ENCODE assay signal across 9 cellular contexts in genomic region chr13:27131202-27131623, GRCh38. TPM values are rescaled to one million over a fixed set of nuclear protein-coding genes. Genes with fewer than 3 reads are reported as not detected.
DNase-seq lines count a peak whose midpoint lies in the region; ATAC-seq and TF ChIP-seq lines count a peak whose summit lies in the region.
"Had no signal": no experiment of that assay in that cellular context is flagged by ENCODE, and none has a peak within 500 bp of the region (broad histone marks: within the 10 kb centered on the region; RNA-seq: fewer than 3 reads in every experiment).

No MANE protein-coding gene starts in this region.

- H3K9me3 ChIP-seq in H9 (ENCODE audit: control insufficient read depth, low read depth, low read length) (no peaks in the 10 kb centered on the region), right lobe of liver (no peaks in the 10 kb centered on the region), ascending aorta (peaks cover 0 to 6% of the 10 kb centered on the region in 2 donors)

- H3K27ac ChIP-seq in H9 (ENCODE audit: insufficient read length, low read depth, low read length) (peak overlapping the region; percentile 84), right lobe of liver (peak overlapping the region; percentile 75 to 78 (median 76)), ascending aorta (peak overlapping the region in 1 of 2 donors; percentile 59)

- H3K79me1 ChIP-seq in H9 (ENCODE audit: insufficient read depth, low read depth, low read length, poor library complexity, severe bottlenecking), result no peaks in the 10 kb centered on the region

- no peak overlapping the region for H4K91ac ChIP-seq in H9 (ENCODE audit: insufficient read length, low read depth, low read length)

- H2BK5ac ChIP-seq in H9 (ENCODE audit: insufficient read length, low read length), result no peak overlapping the region

- intact Hi-C loops in right lobe of liver (cut with DNase I) (no loop called here), ascending aorta (cut with DNase I) (loop anchor here (5.0 kb wide), 1 partner anchor 41 kb away; the partner anchor contains the start of gene USP12)

- H4K20me1 ChIP-seq in H9 (ENCODE audit: control insufficient read depth, insufficient read depth, insufficient read length), result no peaks in the 10 kb centered on the region

- no peak overlapping the region for H2BK15ac ChIP-seq in H9 (ENCODE audit: low read depth, low read length)

- peaks cover 5% of the 10 kb centered on the region for H3K4me1 ChIP-seq in H9 (ENCODE audit: insufficient read depth, low read length)
- peaks cover 0 to 89% (median 28%) of the 10 kb centered on the region in 4 donors for H3K4me1 ChIP-seq in right lobe of liver
- H3K4me1 ChIP-seq in ascending aorta, result peaks cover 6 to 25% of the 10 kb centered on the region in 2 donors

- peaks cover 4 to 24% of the 10 kb centered on the region in 2 experiments; a peak in 4 of 5 replicates for H3K9me3 Mint-ChIP-seq in H9

- H2AFZ ChIP-seq in H9 (ENCODE audit: low read length), result no peak overlapping the region

- no peak overlapping the region for H3K14ac ChIP-seq in H9 (ENCODE audit: insufficient read depth, low read length)

- peaks cover 10 to 25% (median 10%) of the 10 kb centered on the region in 3 experiments for H3K36me3 Mint-ChIP-seq in H9 (ENCODE audit: insufficient read depth in 1 of 3, low read depth in 3 of 3)

- H3K4me3 Mint-ChIP-seq in H9, result peak overlapping the region in 1 of 2 experiments; percentile 2; a peak in 1 of 5 replicates
- H3K4me3 Mint-ChIP-seq: nephron had no signal

- H3K4me3 ChIP-seq in GM12864 (ENCODE audit: low read depth, low read length) (no peak overlapping the region), right lobe of liver (no peak overlapping the region), ascending aorta (no peak overlapping the region)

- H3K27me3 ChIP-seq in H9 (ENCODE audit: insufficient read depth, low read length), result no peaks in the 10 kb centered on the region
- H3K27me3 ChIP-seq in right lobe of liver, result no peaks in the 10 kb centered on the region
- no peaks in the 10 kb centered on the region for H3K27me3 ChIP-seq in ascending aorta

- H3K36me3 ChIP-seq in right lobe of liver (no peaks in the 10 kb centered on the region), ascending aorta (no peaks in the 10 kb centered on the region)

- no peak overlapping the region for H3K56ac ChIP-seq in H9 (ENCODE audit: insufficient read length, low read depth, low read length)

- no peak overlapping the region for H3K4ac ChIP-seq in H9 (ENCODE audit: low read depth, low read length)

- H3K4me1 Mint-ChIP-seq in H9, result peaks cover 50 to 61% of the 10 kb centered on the region in 2 experiments

- H3K23ac ChIP-seq in H9 (ENCODE audit: insufficient read length, low read depth, low read length), result no peak overlapping the region

- H3K4me2 ChIP-seq in H9 (ENCODE audit: insufficient read depth, insufficient read length, low read length), result peak overlapping the region; percentile 29

- no peak overlapping the region for H4K5ac ChIP-seq in H9 (ENCODE audit: insufficient read length, low read depth, low read length)

- H3K23me2 ChIP-seq in H9 (ENCODE audit: insufficient read length, low read depth, low read length, poor library complexity, severe bottlenecking), result no peaks in the 10 kb centered on the region

- H4K8ac ChIP-seq in H9 (replicated peaks; ENCODE audit: insufficient read length, low read depth, low read length), result no peak overlapping the region

- H3K27me3 Mint-ChIP-seq in H9 (ENCODE audit: low read depth), result no peaks in the 10 kb centered on the region

- no peak overlapping the region for H2BK20ac ChIP-seq in H9 (ENCODE audit: low read depth, low read length, poor library complexity, severe bottlenecking)

- peak; percentile 97 for DNase-seq in GM12864 (ENCODE audit: low read depth)
- DNase-seq in H9, result peak; percentile 44
- peak; percentile 73 for DNase-seq in NCI-H226
- DNase-seq in activated effector memory CD4-positive, alpha-beta T cell treated with Interleukin-2 at 50 U/mL for 16 hours, result peak; percentile 50
- DNase-seq in right lobe of liver, result peak in 1 of 3 donors; percentile 24
- DNase-seq in stimulated activated naive CD8-positive, alpha-beta T cell treated with anti-CD3 and anti-CD28 coated beads, Interleukin-15, Interleukin-2, amounts not matched to agents 100 U/mL and 50 U/mL, for 24 hours, result peak; percentile 72
- DNase-seq in ascending aorta (ENCODE audit: low spot score in 2 of 2), result no peak
- no peak for DNase-seq in NCI-H748 (lab: John Stamatoyannopoulos, UW; ENCODE audit: unreplicated experiment)

- no peak overlapping the region for H3K9ac ChIP-seq in H9 (ENCODE audit: extremely low read depth, insufficient read length, low read length)

- no peak overlapping the region for H3T11ph ChIP-seq in H9 (ENCODE audit: low read length)

- TF ChIP-seq CTCF in GM12864 (IDR thresholded peaks at IDR 0.05; ENCODE audit: low read depth, low read length, missing control alignments), result no peak
- no peak for TF ChIP-seq CTCF in H9 (conservative IDR thresholded peaks at IDR 0.05)
- no peak for TF ChIP-seq CTCF in right lobe of liver (IDR thresholded peaks at IDR 0.05)
- TF ChIP-seq CTCF in ascending aorta (IDR thresholded peaks at IDR 0.05), result no peak

- ATAC-seq in right lobe of liver, result peak; percentile 46 to 72 (median 56)
- ATAC-seq in stimulated activated naive CD8-positive, alpha-beta T cell treated with anti-CD3 and anti-CD28 coated beads, Interleukin-15, Interleukin-2, amounts not matched to agents 100 U/mL and 50 U/mL, for 24 hours, result peak; percentile 92

- no peak overlapping the region for H2AK5ac ChIP-seq in H9 (ENCODE audit: insufficient read length, low read length)

- no peak overlapping the region for H2BK120ac ChIP-seq in H9 (ENCODE audit: low read depth, low read length, poor library complexity, severe bottlenecking)

- H3K27ac Mint-ChIP-seq in H9, result peak overlapping the region in 2 of 3 experiments; percentile 33 to 77; a peak in 2 of 7 replicates
- H3K27ac Mint-ChIP-seq: nephron had no signal

- TF ChIP-seq POLR2A in right lobe of liver (IDR thresholded peaks at IDR 0.05), result no peak

- no CpG with 5 or more reads among the region's 4 CpGs for WGBS in H9 (ENCODE audit: extremely low coverage, insufficient read length, low lambda C conversion rate)
- 13% methylated on average over 4 of the region's 4 CpGs for WGBS in right lobe of liver (ENCODE audit: insufficient coverage, low coverage, low lambda C conversion rate, missing lambda C conversion rate)

- peaks cover 27% of the 10 kb centered on the region; the same call in 1 of the 2 replicates for H3K79me2 ChIP-seq in H9 (ENCODE audit: insufficient read depth, low read length)

- H3K18ac ChIP-seq in H9 (ENCODE audit: insufficient read length, low read depth, low read length), result no peak overlapping the region

- no peak overlapping the region for H2BK12ac ChIP-seq in H9 (ENCODE audit: insufficient read length, low read depth, low read length)

RNA-seq across cellular contexts. Expression of gene USP12, which starts 40.4 kb away (rescaled TPM):
- total RNA-seq in H9 (2021) (22.6 and 24.8 TPM in 2 replicates), right lobe of liver (10 to 100 TPM; 11.5 to 25.4 (median 14.6) TPM), ascending aorta (8.7 TPM)

Comparison
In these comparisons a context has a peak if more than half of its experiments do, and no peak if none do; other contexts are left out.
1. DNase-seq: peak in GM12864 (single experiment), H9 (single experiment), NCI-H226 (single experiment), activated effector memory CD4-positive, alpha-beta T cell treated with Interleukin-2 at 50 U/mL for 16 hours (single experiment) and stimulated activated naive CD8-positive, alpha-beta T cell treated with anti-CD3 and anti-CD28 coated beads, Interleukin-15, Interleukin-2, amounts not matched to agents 100 U/mL and 50 U/mL, for 24 hours (single experiment); none in ascending aorta (0 of 2) and NCI-H748 (single experiment).